8 cellular contexts compared by ENCODE assay signal in the genomic region with DNA sequence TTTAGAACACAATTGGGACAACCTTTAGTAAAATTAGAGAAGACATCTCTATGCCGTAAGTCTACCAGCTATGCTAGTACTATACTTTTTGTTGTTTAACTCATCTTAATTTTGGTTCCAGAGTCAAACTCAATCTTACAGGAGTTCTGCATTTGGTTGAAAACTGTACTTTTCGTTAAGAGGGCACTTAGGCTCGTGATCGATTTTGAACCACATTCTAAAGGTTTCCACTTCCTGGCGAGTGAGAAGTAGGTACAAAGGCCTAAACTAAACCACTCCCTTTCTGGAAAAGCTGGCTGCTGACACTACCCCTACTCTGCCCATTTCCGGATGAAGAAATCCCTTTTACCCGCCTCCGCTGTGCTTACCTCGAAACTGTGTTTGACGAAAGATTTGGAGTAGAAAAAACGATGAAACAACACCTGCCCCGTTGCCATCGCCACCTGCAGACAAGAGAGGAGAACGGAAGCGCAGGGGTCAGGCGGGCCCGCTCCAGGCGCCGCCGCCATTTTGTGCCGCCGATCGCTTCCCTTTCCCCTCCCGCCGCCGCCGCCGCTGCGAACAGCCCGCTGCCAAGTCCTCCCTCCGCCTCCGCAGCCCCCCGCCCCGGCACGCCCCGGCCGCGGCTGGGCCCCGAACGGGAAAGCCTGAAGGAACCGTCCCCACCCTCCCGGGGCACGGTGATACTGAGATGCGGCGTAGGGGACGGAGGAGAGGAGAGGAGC. TPM values are rescaled to one million over a fixed set of nuclear protein-coding genes. Genes with fewer than 3 reads are reported as not detected.
DNase-seq lines count a peak whose midpoint lies in the region; ATAC-seq lines count a peak whose summit lies in the region.

No MANE protein-coding gene starts in this region.

- DNase-seq in SIG-M5 treated with dmso at 0.1 percent for 504 hours (lab: John Stamatoyannopoulos, UW; ENCODE audit: unreplicated experiment) = peak; percentile 77
- DNase-seq in SIG-M5 (lab: John Stamatoyannopoulos, UW) = no peak
- DNase-seq in NCI-H345 (lab: John Stamatoyannopoulos, UW) = peak; percentile 63
- peak; percentile 80 to 83 for DNase-seq in activated CD4-positive, alpha-beta T cell treated with anti-CD3 and anti-CD28 coated beads, Interleukin-2, amount 50 U/mL, for 48 hours
- peak; percentile 83 for DNase-seq in ecto neural progenitor cell (ENCODE audit: low spot score)
- no peak for DNase-seq in mesenchymal stem cell
- DNase-seq in stimulated activated CD8-positive, alpha-beta memory T cell treated with anti-CD3 and anti-CD28 coated beads, Interleukin-15, amount 100 ng/mL, for 1 hour (ENCODE audit: low read depth) = peak; percentile 56

- H2AFZ ChIP-seq in mesenchymal stem cell (ENCODE audit: low read depth, low read length) = no peak overlapping the region

- H3K9me3 ChIP-seq in mesenchymal stem cell (ENCODE audit: control insufficient read depth, low read length) = no peaks in the 10 kb centered on the region

- H3K4ac ChIP-seq in mesenchymal stem cell (ENCODE audit: low read depth in 1 of 2, low read length in 2 of 2) = peak overlapping the region; percentile 99 to 100

- peak overlapping the region; percentile 95 for H4K91ac ChIP-seq in mesenchymal stem cell (ENCODE audit: low read length)

- no peaks in the 10 kb centered on the region for H3K27me3 ChIP-seq in mesenchymal stem cell (ENCODE audit: control insufficient read depth in 1 of 2, insufficient read depth in 1 of 2, low read length in 2 of 2)

- H3K4me2 ChIP-seq in mesenchymal stem cell (ENCODE audit: low read length, poor library complexity, severe bottlenecking) = peak overlapping the region; percentile 76

- peak overlapping the region; percentile 96 for H3K27ac ChIP-seq in mesenchymal stem cell (ENCODE audit: low read length, poor library complexity, severe bottlenecking)

- peaks cover 2% of the 10 kb centered on the region for H3K4me1 ChIP-seq in mesenchymal stem cell (ENCODE audit: control insufficient read depth, insufficient read depth, low read depth, low read length)

- peak; percentile 54 for ATAC-seq in HG03066 (IDR thresholded peaks at IDR 0.05; ENCODE audit: low read depth, unreplicated experiment)

- H3K79me1 ChIP-seq in mesenchymal stem cell (replicated peaks; ENCODE audit: low read length, poor library complexity, severe bottlenecking) = peaks cover 11% of the 10 kb centered on the region

- under 1% methylated on average over 34 of the region's 46 CpGs for WGBS in mesenchymal stem cell

- peak overlapping the region; percentile 94 to 99 for H3K23ac ChIP-seq in mesenchymal stem cell (ENCODE audit: low read length in 2 of 2)

- peak overlapping the region; percentile 99 for H3K9ac ChIP-seq in mesenchymal stem cell (ENCODE audit: low read length)

- peak overlapping the region in 1 of 2 experiments; percentile 71 for H2BK12ac ChIP-seq in mesenchymal stem cell (ENCODE audit: low read length in 2 of 2)

- peak overlapping the region; percentile 99 for H3K14ac ChIP-seq in mesenchymal stem cell (ENCODE audit: low read length in 2 of 2)

- peaks cover 2 to 47% of the 10 kb centered on the region in 2 experiments for H3K36me3 ChIP-seq in mesenchymal stem cell (ENCODE audit: control insufficient read depth in 1 of 2, insufficient read depth in 2 of 2, low read depth in 1 of 2, low read length in 2 of 2)

- H2BK5ac ChIP-seq in mesenchymal stem cell (ENCODE audit: low read depth, low read length, poor library complexity, severe bottlenecking) = peak overlapping the region; percentile 90

- peak overlapping the region; percentile 86 to 99 for H3K4me3 ChIP-seq in mesenchymal stem cell (ENCODE audit: insufficient read depth in 1 of 2, low read depth in 1 of 2, low read length in 2 of 2)

- H2BK15ac ChIP-seq in mesenchymal stem cell (ENCODE audit: low read depth, poor library complexity, severe bottlenecking) = peak overlapping the region; percentile 98

- peak overlapping the region; percentile 98 to 99 for H3K18ac ChIP-seq in mesenchymal stem cell (ENCODE audit: low read depth in 1 of 2, low read length in 2 of 2)

- peak overlapping the region; percentile 97 for H4K8ac ChIP-seq in mesenchymal stem cell (ENCODE audit: low read length)

- peak overlapping the region; percentile 99 for H2AK5ac ChIP-seq in mesenchymal stem cell (ENCODE audit: low read length, severe bottlenecking)

- peak overlapping the region; percentile 99 for H2BK120ac ChIP-seq in mesenchymal stem cell (ENCODE audit: low read depth, low read length)

RNA-seq across cellular contexts. Expression of a gene that starts 0.7 kb away (rescaled TPM):
- 87.8 TPM for polyA plus RNA-seq in mesenchymal stem cell (2013, experiment 1 of 2)
- 78.4 TPM for polyA plus RNA-seq in mesenchymal stem cell (2013, experiment 2 of 2)

Comparison
In these comparisons a context has a peak if more than half of its experiments do, and no peak if none do; other contexts are left out.
1. DNase-seq: peak in SIG-M5 treated with dmso at 0.1 percent for 504 hours (single experiment), NCI-H345 (single experiment), activated CD4-positive, alpha-beta T cell treated with anti-CD3 and anti-CD28 coated beads, Interleukin-2, amount 50 U/mL, for 48 hours (2 of 2), ecto neural progenitor cell (single experiment) and stimulated activated CD8-positive, alpha-beta memory T cell treated with anti-CD3 and anti-CD28 coated beads, Interleukin-15, amount 100 ng/mL, for 1 hour (single experiment); none in SIG-M5 (single experiment) and mesenchymal stem cell (single experiment).